20 cellular contexts compared by ENCODE assay signal in the genomic region with DNA sequence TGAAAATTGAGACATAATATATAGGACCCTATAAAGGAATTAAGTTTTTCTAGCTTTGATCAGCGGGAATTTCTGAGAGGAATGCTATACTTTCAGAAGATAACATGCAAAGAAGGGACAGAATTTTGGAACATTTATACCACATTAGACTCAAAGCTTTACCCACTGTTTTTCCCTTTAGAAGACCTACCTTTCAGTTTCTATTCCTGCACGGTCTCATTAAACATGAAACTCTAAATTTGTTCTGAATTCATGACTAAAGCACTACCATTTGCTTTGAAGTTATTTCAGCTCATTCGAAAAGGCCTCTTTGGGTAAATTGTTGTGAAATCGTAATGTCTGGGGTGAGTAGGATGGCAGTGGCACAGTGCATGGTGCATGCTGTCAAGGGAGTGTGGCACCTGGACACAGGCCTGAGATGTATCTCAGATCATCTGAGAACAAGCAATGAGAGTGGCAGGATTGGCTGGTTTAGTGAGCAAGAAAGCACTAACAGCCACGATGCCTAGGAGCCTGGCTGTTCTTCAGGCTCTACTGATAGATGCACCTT. TPM values are rescaled to one million over a fixed set of nuclear protein-coding genes. Genes with fewer than 3 reads are reported as not detected.
DNase-seq lines count a peak whose midpoint lies in the region; ATAC-seq and TF ChIP-seq lines count a peak whose summit lies in the region.
"Had no signal": no experiment of that assay in that cellular context is flagged by ENCODE, and none has a peak within 500 bp of the region (broad histone marks: within the 10 kb centered on the region; RNA-seq: fewer than 3 reads in every experiment).

No MANE protein-coding gene starts in this region.

- H3K27me3 Mint-ChIP-seq in activated CD4-positive, alpha-beta T cell treated with anti-CD3 and anti-CD28 coated beads, Interleukin-2, amount 10 ng/mL, durations not matched to agents 7 days and 5 days = no peaks in the 10 kb centered on the region
- peaks cover 20% of the 10 kb centered on the region for H3K27me3 Mint-ChIP-seq in activated T-cell treated with anti-CD3 and anti-CD28 coated beads, Interleukin-2, amount 50 U/mL, for 72 hours (ENCODE audit: low read depth)

- ATAC-seq in HG02610 (IDR thresholded peaks at IDR 0.05; ENCODE audit: unreplicated experiment) = peak; percentile 82
- ATAC-seq in activated T-cell treated with anti-CD3 and anti-CD28 coated beads, Interleukin-2, amount 50 U/mL, for 72 hours (replicated peaks in 1 of 2) = peak; percentile 92 to 94
- ATAC-seq in HG02973 (IDR thresholded peaks at IDR 0.05; ENCODE audit: unreplicated experiment) = no peak
- ATAC-seq: HCT116, left lung, WTC11 had no signal

- TF ChIP-seq CTCF in Peyer's patch (IDR thresholded peaks at IDR 0.05) = no peak

- no peaks in the 10 kb centered on the region for H3K36me3 ChIP-seq in Peyer's patch
- H3K36me3 ChIP-seq: BLaER1, left lung had no signal

- H3K27me3 ChIP-seq in Peyer's patch = no peaks in the 10 kb centered on the region
- H3K27me3 ChIP-seq: BLaER1, left lung had no signal

- peaks cover 29% of the 10 kb centered on the region for H3K9me3 Mint-ChIP-seq in activated CD4-positive, alpha-beta T cell treated with anti-CD3 and anti-CD28 coated beads, Interleukin-2, amount 10 ng/mL, durations not matched to agents 7 days and 5 days
- peaks cover 7 to 12% of the 10 kb centered on the region in 2 donors for H3K9me3 Mint-ChIP-seq in activated T-cell treated with anti-CD3 and anti-CD28 coated beads, Interleukin-2, amount 50 U/mL, for 72 hours

- CTCF ChIA-PET in activated CD4-positive, alpha-beta T cell treated with anti-CD3 and anti-CD28 coated beads, Interleukin-2, amount 10 ng/mL, durations not matched to agents 7 days and 5 days (lab: Charles Lee) = interaction anchor here (0.9 kb wide), 1 partner anchor 30 kb away, joined by 3 read pairs; no protein-coding TSS in a partner anchor

- no peak overlapping the region for H3K4me3 ChIP-seq in Peyer's patch
- H3K4me3 ChIP-seq: BLaER1, left lung, SK-N-MC had no signal

- DNase-seq in activated CD4-positive, alpha-beta T cell treated with anti-CD3 and anti-CD28 coated beads, Interleukin-2, amount 10 ng/mL, durations not matched to agents 7 days and 5 days = no peak
- DNase-seq in activated CD4-positive, alpha-beta T cell treated with anti-CD3 and anti-CD28 coated beads for 1 hour = no peak
- peak in 1 of 2 donors; percentile 18 for DNase-seq in activated T-cell treated with anti-CD3 and anti-CD28 coated beads, Interleukin-2, amount 50 U/mL, for 72 hours
- DNase-seq in stimulated activated CD4-positive, alpha-beta T cell treated with anti-CD3 and anti-CD28 coated beads, Interleukin-2, amount 100 ng/mL, for 24 hours = peak; percentile 19 to 30
- no peak for DNase-seq in DMS114 treated with DMSO at 0.1 percent for 48 hours (lab: John Stamatoyannopoulos, UW; ENCODE audit: unreplicated experiment)
- no peak for DNase-seq in Peyer's patch
- DNase-seq: anterior cingulate cortex, Caco-2, left lung, NCI-H1417 treated with DMSO at 0.1 percent for 48 hours, NCI-H524, nephron progenitor cell, RPMI8226 had no signal

- POLR2A ChIA-PET in activated CD4-positive, alpha-beta T cell treated with anti-CD3 and anti-CD28 coated beads, Interleukin-2, amount 10 ng/mL, durations not matched to agents 7 days and 5 days (lab: Charles Lee) = no interaction called here

- TF ChIP-seq POLR2A in Peyer's patch (IDR thresholded peaks at IDR 0.05) = no peak

- peak overlapping the region; percentile 72 for H3K27ac Mint-ChIP-seq in activated CD4-positive, alpha-beta T cell treated with anti-CD3 and anti-CD28 coated beads, Interleukin-2, amount 10 ng/mL, durations not matched to agents 7 days and 5 days
- H3K27ac Mint-ChIP-seq in activated T-cell treated with anti-CD3 and anti-CD28 coated beads, Interleukin-2, amount 50 U/mL, for 72 hours = no peak overlapping the region
- H3K27ac Mint-ChIP-seq: nephron progenitor cell, WTC11 had no signal

- H3K27ac ChIP-seq in Peyer's patch = no peak overlapping the region
- H3K27ac ChIP-seq: BLaER1, HL-60, left lung, SK-N-MC had no signal

- no peak overlapping the region for H3K4me3 Mint-ChIP-seq in activated CD4-positive, alpha-beta T cell treated with anti-CD3 and anti-CD28 coated beads, Interleukin-2, amount 10 ng/mL, durations not matched to agents 7 days and 5 days
- H3K4me3 Mint-ChIP-seq in activated T-cell treated with anti-CD3 and anti-CD28 coated beads, Interleukin-2, amount 50 U/mL, for 72 hours = peak overlapping the region in 1 of 2 donors; percentile 2
- H3K4me3 Mint-ChIP-seq: nephron progenitor cell, WTC11 had no signal

- H3K36me3 Mint-ChIP-seq in activated CD4-positive, alpha-beta T cell treated with anti-CD3 and anti-CD28 coated beads, Interleukin-2, amount 10 ng/mL, durations not matched to agents 7 days and 5 days (ENCODE audit: low read depth) = peaks cover 6% of the 10 kb centered on the region
- H3K36me3 Mint-ChIP-seq in activated T-cell treated with anti-CD3 and anti-CD28 coated beads, Interleukin-2, amount 50 U/mL, for 72 hours (ENCODE audit: insufficient read depth in 2 of 2) = peaks cover 5 to 10% of the 10 kb centered on the region in 2 donors

- H3K4me1 ChIP-seq in Peyer's patch = no peaks in the 10 kb centered on the region
- H3K4me1 ChIP-seq: BLaER1, Caco-2, left lung had no signal

- peaks cover 10% of the 10 kb centered on the region for H3K4me1 Mint-ChIP-seq in activated CD4-positive, alpha-beta T cell treated with anti-CD3 and anti-CD28 coated beads, Interleukin-2, amount 10 ng/mL, durations not matched to agents 7 days and 5 days
- H3K4me1 Mint-ChIP-seq in activated T-cell treated with anti-CD3 and anti-CD28 coated beads, Interleukin-2, amount 50 U/mL, for 72 hours (ENCODE audit: low read depth) = peaks cover 14% of the 10 kb centered on the region
- H3K4me1 Mint-ChIP-seq: nephron progenitor cell, WTC11 had no signal

- H3K9me3 ChIP-seq in Peyer's patch = no peaks in the 10 kb centered on the region

RNA-seq across cellular contexts. Expression of gene CHCHD4, which starts 42.5 kb away (rescaled TPM):
- total RNA-seq in activated CD4-positive, alpha-beta T cell treated with anti-CD3 and anti-CD28 coated beads, Interleukin-2, amount 10 ng/mL, durations not matched to agents 7 days and 5 days = 10 to 100 TPM; 12.7 to 13.2 TPM
- 10 to 100 TPM; 14.7 to 15.6 TPM for total RNA-seq in activated T-cell treated with anti-CD3 and anti-CD28 coated beads, Interleukin-2, amount 50 U/mL, for 72 hours
- total RNA-seq in Peyer's patch = 10 to 100 TPM; 10.7 to 15.7 (median 11.6) TPM

RNA-seq across cellular contexts. Expression of gene TMEM43, which starts 42.7 kb away (rescaled TPM):
- total RNA-seq in activated CD4-positive, alpha-beta T cell treated with anti-CD3 and anti-CD28 coated beads, Interleukin-2, amount 10 ng/mL, durations not matched to agents 7 days and 5 days = 10 to 100 TPM; 40.4 to 42.0 TPM
- total RNA-seq in activated T-cell treated with anti-CD3 and anti-CD28 coated beads, Interleukin-2, amount 50 U/mL, for 72 hours = 10 to 100 TPM; 38.4 to 39.9 TPM
- 10 to 100 TPM; 26.6 to 56.5 (median 40.3) TPM for total RNA-seq in Peyer's patch

Comparison
In these comparisons a context has a peak if more than half of its experiments do, and no peak if none do; other contexts are left out.
1. DNase-seq: peak in stimulated activated CD4-positive, alpha-beta T cell treated with anti-CD3 and anti-CD28 coated beads, Interleukin-2, amount 100 ng/mL, for 24 hours (2 of 2); none in activated CD4-positive, alpha-beta T cell treated with anti-CD3 and anti-CD28 coated beads, Interleukin-2, amount 10 ng/mL, durations not matched to agents 7 days and 5 days (single experiment), activated CD4-positive, alpha-beta T cell treated with anti-CD3 and anti-CD28 coated beads for 1 hour (single experiment), DMS114 treated with DMSO at 0.1 percent for 48 hours (single experiment) and Peyer's patch (0 of 3).